In genomic region chr10:97048649-97049427, GRCh38 we compare ENCODE assay signal across 14 cellular contexts.
"Had no signal": no experiment of that assay in that cellular context is flagged by ENCODE, and none has a peak within 500 bp of the region (broad histone marks: within the 10 kb centered on the region; RNA-seq: fewer than 3 reads in every experiment).

No MANE protein-coding gene starts in this region.

- H3K4me3 ChIP-seq: breast epithelium, dorsolateral prefrontal cortex, esophagus muscularis mucosa, skin epidermis, testis had no signal

- H3K27ac ChIP-seq: breast epithelium, dorsolateral prefrontal cortex, esophagus muscularis mucosa, testis had no signal

- H3K27me3 Mint-ChIP-seq: stimulated activated naive CD8-positive, alpha-beta T cell treated with anti-CD3 and anti-CD28 coated beads, Interleukin-15, amount 100 ng/mL, for 72 hours had no signal

- H3K4me1 ChIP-seq: breast epithelium, esophagus muscularis mucosa, testis had no signal

- H3K4me3 Mint-ChIP-seq: activated B cell treated with CpG ODN at 0.5 μM for 24 hours; activated CD4-positive, alpha-beta T cell treated with anti-CD3 and anti-CD28 coated beads, Interleukin-2, amount 10 ng/mL, durations not matched to agents 7 days and 5 days; activated naive CD8-positive, alpha-beta T cell; stimulated activated naive CD8-positive, alpha-beta T cell treated with anti-CD3 and anti-CD28 coated beads, Interleukin-15, amount 100 ng/mL, for 72 hours had no signal

- DNase-seq: activated B cell treated with CpG ODN at 0.5 μM for 24 hours; activated CD4-positive, alpha-beta T cell treated with anti-CD3 and anti-CD28 coated beads, Interleukin-2, amount 10 ng/mL, durations not matched to agents 7 days and 5 days; activated effector memory CD4-positive, alpha-beta T cell treated with anti-CD3 and anti-CD28 coated beads, Interleukin-2, amount 50 U/mL, for 16 hours; anterior cingulate cortex; hypothalamus; kidney glomerular epithelial cell; stimulated activated CD4-positive, alpha-beta T cell treated with anti-CD3 and anti-CD28 coated beads, Interleukin-4, amount 100 ng/mL, for 4 hours; stimulated activated naive CD8-positive, alpha-beta T cell treated with anti-CD3 and anti-CD28 coated beads, Interleukin-15, amount 100 ng/mL, for 72 hours; testis had no signal

- H3K9me3 ChIP-seq: breast epithelium, testis had no signal

- H3K4me1 Mint-ChIP-seq: activated CD4-positive, alpha-beta T cell treated with anti-CD3 and anti-CD28 coated beads, Interleukin-2, amount 10 ng/mL, durations not matched to agents 7 days and 5 days had no signal

- H3K36me3 ChIP-seq: breast epithelium, esophagus muscularis mucosa had no signal

- H3K36me3 Mint-ChIP-seq: activated naive CD8-positive, alpha-beta T cell had no signal

- H3K27me3 ChIP-seq: breast epithelium, dorsolateral prefrontal cortex, esophagus muscularis mucosa, testis had no signal

- ATAC-seq: stimulated activated naive CD8-positive, alpha-beta T cell treated with anti-CD3 and anti-CD28 coated beads, Interleukin-15, amount 100 ng/mL, for 72 hours had no signal

- H3K9me3 Mint-ChIP-seq: activated CD4-positive, alpha-beta T cell treated with anti-CD3 and anti-CD28 coated beads, Interleukin-2, amount 10 ng/mL, durations not matched to agents 7 days and 5 days; stimulated activated naive CD8-positive, alpha-beta T cell treated with anti-CD3 and anti-CD28 coated beads, Interleukin-15, amount 100 ng/mL, for 72 hours had no signal
